In the genomic region with DNA sequence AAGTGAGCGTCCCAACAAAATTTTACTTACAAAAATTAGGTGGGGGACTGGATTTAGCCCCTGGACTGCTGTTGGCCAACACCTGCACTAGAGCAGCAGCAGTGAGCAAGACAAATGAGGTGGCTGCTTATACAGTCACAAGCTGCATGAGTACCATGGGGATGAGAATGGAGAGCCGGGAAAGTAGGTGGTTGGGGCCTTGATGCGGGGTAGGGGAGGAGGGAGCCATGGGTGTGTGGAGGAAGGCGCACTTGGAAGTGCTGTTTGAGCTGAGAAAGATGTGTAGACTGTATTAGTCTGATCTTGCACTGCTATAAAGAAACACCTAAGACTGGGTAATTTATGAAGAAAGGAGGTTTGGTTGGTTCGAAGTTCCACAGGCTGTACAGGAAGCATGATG, we compare ENCODE assay signal across 4 cellular contexts. TPM values are rescaled to one million over a fixed set of nuclear protein-coding genes. Genes with fewer than 3 reads are reported as not detected.
"Had no signal": no experiment of that assay in that cellular context is flagged by ENCODE, and none has a peak within 500 bp of the region (broad histone marks: within the 10 kb centered on the region; RNA-seq: fewer than 3 reads in every experiment).

No MANE protein-coding gene starts in this region.

RNA-seq across cellular contexts. Expression of a gene that starts 31.0 kb away (rescaled TPM):
- total RNA-seq: myocyte, progenitor cell of endocrine pancreas, skeletal muscle tissue had no signal
- polyA plus RNA-seq: naive thymus-derived CD8-positive, alpha-beta T cell had no signal
